In the genomic region with DNA sequence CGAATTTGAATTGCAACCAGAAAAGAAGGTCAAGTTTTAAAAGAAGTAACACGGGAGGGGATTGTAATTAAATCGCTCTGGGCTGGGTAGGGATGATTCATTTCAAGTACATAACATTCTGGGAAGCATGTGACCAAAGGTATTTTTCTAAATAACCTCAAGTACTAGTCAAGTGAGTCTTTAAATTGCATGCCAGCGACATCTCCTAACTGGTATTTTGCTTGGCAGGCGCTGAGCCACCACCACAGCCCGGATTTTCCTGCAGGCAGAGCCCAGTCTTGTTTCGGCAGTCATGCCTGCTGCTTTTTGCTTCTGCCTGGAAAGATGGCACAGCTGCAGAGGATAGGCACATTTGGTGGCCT, we compare ENCODE assay signal across 10 cellular contexts. TPM values are rescaled to one million over a fixed set of nuclear protein-coding genes. Genes with fewer than 3 reads are reported as not detected.
DNase-seq lines count a peak whose midpoint lies in the region; ATAC-seq, FAIRE-seq and TF ChIP-seq lines count a peak whose summit lies in the region.
"Had no signal": no experiment of that assay in that cellular context is flagged by ENCODE, and none has a peak within 500 bp of the region (broad histone marks: within the 10 kb centered on the region; RNA-seq: fewer than 3 reads in every experiment).

No MANE protein-coding gene starts in this region.

- in situ Hi-C loops in HepG2 (cut with HindIII; ENCODE audit: extremely low pct_ligation_motif_present, low pct_unique_long_range_greater_than_20kb): no loop called here

- H3K79me2 ChIP-seq in HepG2 (ENCODE audit: insufficient read depth, low read length): no peaks in the 10 kb centered on the region

- H3K4me2 ChIP-seq in HepG2 (ENCODE audit: low read depth, low read length): no peak overlapping the region

- no peak for TF ChIP-seq RAD21 in HepG2 (CRISPR knock-in tag; IDR thresholded peaks at IDR 0.05)

- no peaks in the 10 kb centered on the region for H3K27me3 ChIP-seq in HepG2 (ENCODE audit: control insufficient read depth in 1 of 2, insufficient read depth in 2 of 2, low read length in 2 of 2)
- no peaks in the 10 kb centered on the region for H3K27me3 ChIP-seq in right lobe of liver
- no peaks in the 10 kb centered on the region for H3K27me3 ChIP-seq in H7 (ENCODE audit: control insufficient read depth, insufficient read depth, low read length)
- H3K27me3 ChIP-seq in Peyer's patch: no peaks in the 10 kb centered on the region

- H3K9ac ChIP-seq in HepG2 (ENCODE audit: insufficient read depth, low read depth, low read length): no peak overlapping the region

- WGBS in HepG2 (ENCODE audit: low lambda C conversion rate): 74% methylated on average over 7 of the region's 7 CpGs
- 81% methylated on average over 7 of the region's 7 CpGs for WGBS in right lobe of liver (ENCODE audit: insufficient coverage, low coverage, low lambda C conversion rate, missing lambda C conversion rate)

- BruUV-seq in HepG2 (replicated peaks; lab: Mats Ljungman, UMichigan): no TSS peak

- no peak for FAIRE-seq in HepG2 (lab: Jason Lieb, UNC)

- ATAC-seq in HepG2 (no peak), right lobe of liver (no peak), GM19351 (IDR thresholded peaks at IDR 0.05; ENCODE audit: unreplicated experiment) (no peak)

- POLR2A ChIA-PET in HepG2 (lab: Yijun Ruan, JAX): no interaction called here

- intact Hi-C loops in HepG2 (cut with micrococcal nuclease; ENCODE audit: unreplicated experiment): no loop called here
- intact Hi-C loops in right lobe of liver (cut with DNase I): no loop called here

- H3K27ac ChIP-seq in HepG2 (ENCODE audit: extremely low read length, insufficient read depth, low read length) (no peak overlapping the region), right lobe of liver (no peak overlapping the region), caudate nucleus (ENCODE audit: low read depth, low read length) (peak overlapping the region; percentile 52), Peyer's patch (peak overlapping the region in 2 of 4 donors; percentile 44 to 68)
- H3K27ac ChIP-seq: SJCRH30 had no signal

- no peaks in the 10 kb centered on the region for H3K9me3 ChIP-seq in HepG2 (ENCODE audit: low read length)
- no peaks in the 10 kb centered on the region for H3K9me3 ChIP-seq in right lobe of liver
- no peaks in the 10 kb centered on the region for H3K9me3 ChIP-seq in Peyer's patch
- H3K9me3 ChIP-seq: SJCRH30 had no signal

- TF ChIP-seq POLR2A in HepG2 (IDR thresholded peaks at IDR 0.05; ENCODE audit: insufficient read depth in 1 of 2, low read depth in 2 of 2, low read length in 2 of 2) (no peak), right lobe of liver (IDR thresholded peaks at IDR 0.05) (no peak), Peyer's patch (IDR thresholded peaks at IDR 0.05) (no peak)

- no peak for DNase-seq in HepG2 (ENCODE audit: low spot score)
- no peak for DNase-seq in right lobe of liver
- peak in 2 of 61 donors; percentile 16 to 23 for DNase-seq in caudate nucleus (lab: John Stamatoyannopoulos, UW)
- peak; percentile 93 for DNase-seq in kidney tubule cell (ENCODE audit: low spot score)
- DNase-seq in H7: no peak
- DNase-seq in AML-193 (lab: John Stamatoyannopoulos, UW): no peak
- no peak for DNase-seq in Peyer's patch
- DNase-seq: CD4-positive, CD25-positive, alpha-beta regulatory T cell; SJCRH30 had no signal

- no peak overlapping the region for H2AFZ ChIP-seq in HepG2 (ENCODE audit: low read length)

- TF ChIP-seq CTCF in HepG2 (CRISPR knock-in tag; IDR thresholded peaks at IDR 0.05): no peak
- no peak for TF ChIP-seq CTCF in right lobe of liver (IDR thresholded peaks at IDR 0.05)
- TF ChIP-seq CTCF in Peyer's patch (IDR thresholded peaks at IDR 0.05): no peak

- no peak overlapping the region for H3K4me3 ChIP-seq in HepG2 (replicated peaks in 1 of 3; ENCODE audit: insufficient read depth in 1 of 3, low read depth in 2 of 3, low read length in 3 of 3)
- H3K4me3 ChIP-seq in right lobe of liver: no peak overlapping the region
- no peak overlapping the region for H3K4me3 ChIP-seq in H7 (ENCODE audit: insufficient read depth, low read depth, low read length)
- no peak overlapping the region for H3K4me3 ChIP-seq in Peyer's patch
- H3K4me3 ChIP-seq: SJCRH30 had no signal

- CTCF ChIA-PET in HepG2 (lab: Yijun Ruan, JAX; ENCODE audit: low intra/inter-chr PET ratio, low total read pairs): no interaction called here

- H3K36me3 ChIP-seq in HepG2 (replicated peaks in 1 of 2; ENCODE audit: control insufficient read depth in 1 of 2, insufficient read depth in 2 of 2, low read length in 2 of 2) (no peaks in the 10 kb centered on the region), right lobe of liver (no peaks in the 10 kb centered on the region), H7 (replicated peaks; ENCODE audit: control insufficient read depth, insufficient read depth, low read length) (no peaks in the 10 kb centered on the region), Peyer's patch (no peaks in the 10 kb centered on the region)
- H3K36me3 ChIP-seq: SJCRH30 had no signal

- H4K20me1 ChIP-seq in HepG2 (ENCODE audit: insufficient read depth, low read length): no peaks in the 10 kb centered on the region

- TF ChIP-seq EP300 in HepG2 (IDR thresholded peaks at IDR 0.05; ENCODE audit: low read depth in 2 of 2, low read length in 2 of 2): no peak
- no peak for TF ChIP-seq EP300 in HepG2 (CRISPR knock-in tag; IDR thresholded peaks at IDR 0.05; ENCODE audit: borderline replicate concordance)

- H3K4me1 ChIP-seq in HepG2 (ENCODE audit: insufficient read depth, low read length): peaks cover 64% of the 10 kb centered on the region
- H3K4me1 ChIP-seq in right lobe of liver: peaks cover 0 to 6% (median 2%) of the 10 kb centered on the region in 4 donors
- H3K4me1 ChIP-seq in Peyer's patch: peaks cover 0 to 24% (median 0%) of the 10 kb centered on the region in 4 donors
- H3K4me1 ChIP-seq: SJCRH30 had no signal

TF ChIP-seq in HepG2, 621 proteins besides CTCF, POLR2A, EP300 and RAD21:
- TF ChIP-seq FOXO4 (CRISPR knock-in tag; conservative IDR thresholded peaks at IDR 0.05) (0 out of 2 replicates have a peak, but pooled peaks have one; percentile 73), MYNN (CRISPR knock-in tag; IDR thresholded peaks at IDR 0.05; ENCODE audit: low read depth) (no peak)

RNA-seq across cellular contexts. Expression of gene NPAS2, which starts 33.7 kb away (rescaled TPM):
- 14.8 and 16.8 TPM in 2 replicates for total RNA-seq in HepG2 (2016; rRNA removed; fragmentation: Illumina TruSeq; extraction: Trizol)
- 22.8 and 25.5 TPM in 2 replicates for total RNA-seq in HepG2 (2016; cell fraction: cytosol; rRNA removed; fragmentation: Illumina TruSeq; extraction: Trizol; ENCODE audit: low read depth)
- total RNA-seq in HepG2 (2016; cell fraction: insoluble cytoplasmic fraction; rRNA removed; fragmentation: Illumina TruSeq; extraction: Trizol): 15.0 and 18.3 TPM in 2 replicates
- 27.5 and 27.7 TPM in 2 replicates for total RNA-seq in HepG2 (2016; cell fraction: membrane; rRNA removed; fragmentation: Illumina TruSeq; extraction: Trizol)
- total RNA-seq in HepG2 (2016; cell fraction: nucleus; rRNA removed; fragmentation: Illumina TruSeq; extraction: Trizol): 28.5 and 41.7 TPM in 2 replicates
- polyA plus RNA-seq in HepG2 (2011; rRNA removed): 37.5 and 48.9 TPM in 2 replicates
- polyA plus RNA-seq in HepG2 (2011; cell fraction: cytosol; rRNA removed): 22.7 and 29.0 TPM in 2 replicates
- 178 and 216 TPM in 2 replicates for polyA plus RNA-seq in HepG2 (2011; cell fraction: nucleus; rRNA removed)
- polyA plus RNA-seq in HepG2 (2012): 24.2 and 33.9 TPM in 2 replicates
- 23.0 and 27.5 TPM in 2 replicates for polyA plus RNA-seq in HepG2 (2016; cell fraction: cytosol; fragmentation: Illumina TruSeq; extraction: Trizol; ENCODE audit: low read depth)
- 31.5 and 44.8 TPM in 2 replicates for polyA plus RNA-seq in HepG2 (2016; cell fraction: insoluble cytoplasmic fraction; fragmentation: Illumina TruSeq; extraction: Trizol; ENCODE audit: low read depth)
- 52.0 and 66.4 TPM in 2 replicates for polyA plus RNA-seq in HepG2 (2016; cell fraction: membrane; fragmentation: Illumina TruSeq; extraction: Trizol; ENCODE audit: low read depth)
- polyA plus RNA-seq in HepG2 (2016; cell fraction: nucleus; fragmentation: Illumina TruSeq; extraction: Trizol; ENCODE audit: insufficient read depth, low read depth): 112 and 136 TPM in 2 replicates
- 6.3 and 50.0 TPM in 2 replicates for polyA minus RNA-seq in HepG2 (2011; rRNA and poly(A)+ RNA removed; ENCODE audit: low replicate concordance)
- polyA minus RNA-seq in HepG2 (2011; cell fraction: cytosol; rRNA and poly(A)+ RNA removed): 39.0 and 60.4 TPM in 2 replicates
- 83.3 and 89.8 TPM in 2 replicates for polyA minus RNA-seq in HepG2 (2011; cell fraction: nucleus; rRNA and poly(A)+ RNA removed)
- total RNA-seq in right lobe of liver: 10 to 100 TPM in 5 of 6 experiments, 1 to 10 TPM in 1; 8.8 to 33.3 (median 24.5) TPM
- total RNA-seq in H7 (2014; rRNA removed; shearing (Covaris generic)): 0.26 and 0.42 TPM in 2 replicates
- total RNA-seq in Peyer's patch: 10 to 100 TPM; 29.7 to 99.5 (median 95.5) TPM
